1 cellular context compared by ENCODE assay signal in genomic region chr3:177119829-177120228, GRCh38.
TF ChIP-seq lines count a peak whose summit lies in the region.

No MANE protein-coding gene starts in this region.

TF ChIP-seq in WTC11, 78 proteins besides CTCF, POLR2A, EP300 and RAD21 (continued from another document):
- TF ChIP-seq ARID4B (CRISPR knock-in tag; IDR thresholded peaks at IDR 0.05; ENCODE audit: borderline replicate concordance) (no peak), MLX (CRISPR knock-in tag; IDR thresholded peaks at IDR 0.05) (no peak), ZSCAN18 (CRISPR knock-in tag; IDR thresholded peaks at IDR 0.05) (no peak), ATF6 (CRISPR knock-in tag; IDR thresholded peaks at IDR 0.05) (no peak), ZNF263 (CRISPR knock-in tag; IDR thresholded peaks at IDR 0.05; ENCODE audit: low read depth) (no peak), GTF2I (CRISPR knock-in tag; conservative IDR thresholded peaks at IDR 0.05) (no peak), ZNF219 (CRISPR knock-in tag; IDR thresholded peaks at IDR 0.05; ENCODE audit: borderline replicate concordance) (no peak), ATF1 (CRISPR knock-in tag; IDR thresholded peaks at IDR 0.05) (no peak), NFYB (CRISPR knock-in tag; conservative IDR thresholded peaks at IDR 0.05; ENCODE audit: low read depth) (no peak), E2F5 (CRISPR knock-in tag; IDR thresholded peaks at IDR 0.05) (no peak), ATF2 (CRISPR knock-in tag; IDR thresholded peaks at IDR 0.05; ENCODE audit: borderline replicate concordance, low read depth) (no peak), RORB (CRISPR knock-in tag; IDR thresholded peaks at IDR 0.05) (no peak), AFF4 (CRISPR knock-in tag; IDR thresholded peaks at IDR 0.05; ENCODE audit: borderline replicate concordance) (no peak), ATF3 (CRISPR knock-in tag; conservative IDR thresholded peaks at IDR 0.05) (no peak), USF1 (CRISPR knock-in tag; IDR thresholded peaks at IDR 0.05) (no peak), JAZF1 (CRISPR knock-in tag; IDR thresholded peaks at IDR 0.05) (no peak), CBFB (CRISPR knock-in tag; IDR thresholded peaks at IDR 0.05; ENCODE audit: low read depth) (no peak)
